ENCODE assay signal across 7 cellular contexts in the genomic region with DNA sequence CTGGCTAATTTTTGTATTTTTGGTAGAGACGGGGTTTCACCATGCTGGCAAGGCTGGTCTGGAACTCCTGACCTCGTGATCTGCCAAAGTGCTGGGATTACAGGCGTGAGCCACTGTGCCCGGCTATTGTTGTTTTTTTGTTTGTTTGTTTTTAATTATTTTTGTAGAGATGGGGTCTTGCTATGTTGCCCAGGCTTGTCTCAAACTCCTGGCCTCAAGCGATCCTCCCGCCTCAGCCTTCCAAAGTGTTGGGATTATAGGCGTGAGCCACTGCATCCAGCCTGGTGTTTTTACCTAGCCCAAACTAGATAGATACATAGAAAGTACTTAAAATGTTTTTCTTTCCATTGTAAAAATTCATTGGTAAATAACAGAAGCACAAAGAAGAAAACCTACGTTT. TPM values are rescaled to one million over a fixed set of nuclear protein-coding genes. Genes with fewer than 3 reads are reported as not detected.
A peak's percentile ranks its signal among the peaks of the same experiment; 100 is the strongest.
DNase-seq lines count a peak whose midpoint lies in the region; ATAC-seq and TF ChIP-seq lines count a peak whose summit lies in the region.
"Not testable (repeated sequence)": the region's sequence is repeated elsewhere in the genome, so short reads cannot be mapped to it uniquely, and the experiment has no call there.

No MANE protein-coding gene starts in this region.

- H3K4me3 Mint-ChIP-seq in Calu3 (ENCODE audit: low read depth, unreplicated experiment); T-helper 17 cell; activated naive CD4-positive, alpha-beta T cell treated with anti-CD3 and anti-CD28 coated beads, Interleukin-2, amount 50 U/mL, for 24 hours; chondrocyte (ENCODE audit: unreplicated experiment); naive thymus-derived CD4-positive, alpha-beta T cell; stimulated activated naive CD8-positive, alpha-beta T cell treated with anti-CD3 and anti-CD28 coated beads, Interleukin-15, Interleukin-2, amounts not matched to agents 100 ng/mL and 50 ng/mL, for 24 hours: not testable (repeated sequence)

- not testable (repeated sequence) for H3K9me3 Mint-ChIP-seq in Calu3 (ENCODE audit: low read depth, unreplicated experiment); activated naive CD4-positive, alpha-beta T cell treated with anti-CD3 and anti-CD28 coated beads, Interleukin-2, amount 50 U/mL, for 24 hours; chondrocyte (ENCODE audit: low read depth); naive thymus-derived CD4-positive, alpha-beta T cell; stimulated activated naive CD8-positive, alpha-beta T cell treated with anti-CD3 and anti-CD28 coated beads, Interleukin-15, Interleukin-2, amounts not matched to agents 100 ng/mL and 50 ng/mL, for 24 hours

- H3K36me3 ChIP-seq in gastroesophageal sphincter: peaks cover 0 to 84% of the 10 kb centered on the region in 2 donors
- peaks cover 40 to 88% (median 50%) of the 10 kb centered on the region in 3 experiments for H3K36me3 ChIP-seq in naive thymus-derived CD4-positive, alpha-beta T cell (ENCODE audit: control insufficient read depth in 2 of 3, insufficient read depth in 3 of 3, low read length in 3 of 3)

- not testable (repeated sequence) for TF ChIP-seq POLR2A in gastroesophageal sphincter (IDR thresholded peaks at IDR 0.05)

- H3K36me3 Mint-ChIP-seq in Calu3 (ENCODE audit: insufficient read depth, unreplicated experiment): peaks cover 85% of the 10 kb centered on the region
- not testable (repeated sequence) for H3K36me3 Mint-ChIP-seq in T-helper 17 cell (ENCODE audit: low read depth)
- H3K36me3 Mint-ChIP-seq in activated naive CD4-positive, alpha-beta T cell treated with anti-CD3 and anti-CD28 coated beads, Interleukin-2, amount 50 U/mL, for 24 hours: peaks cover 12% of the 10 kb centered on the region
- H3K36me3 Mint-ChIP-seq in chondrocyte (ENCODE audit: low read depth): peaks cover 38% of the 10 kb centered on the region
- peaks cover 15 to 39% (median 27%) of the 10 kb centered on the region in 5 donors for H3K36me3 Mint-ChIP-seq in naive thymus-derived CD4-positive, alpha-beta T cell
- peaks cover 86% of the 10 kb centered on the region for H3K36me3 Mint-ChIP-seq in stimulated activated naive CD8-positive, alpha-beta T cell treated with anti-CD3 and anti-CD28 coated beads, Interleukin-15, Interleukin-2, amounts not matched to agents 100 ng/mL and 50 ng/mL, for 24 hours (ENCODE audit: low read depth)

- TF ChIP-seq CTCF in Calu3 (IDR thresholded peaks at IDR 0.05; ENCODE audit: unreplicated experiment); chondrocyte (IDR thresholded peaks at IDR 0.05); gastroesophageal sphincter (IDR thresholded peaks at IDR 0.05): not testable (repeated sequence)

- not testable (repeated sequence) for H3K4me3 ChIP-seq in gastroesophageal sphincter; naive thymus-derived CD4-positive, alpha-beta T cell (ENCODE audit: low read length)

- CTCF ChIA-PET in Calu3 (lab: Charles Lee): not testable (repeated sequence)
- CTCF ChIA-PET in naive thymus-derived CD4-positive, alpha-beta T cell (lab: Charles Lee): interaction anchor here (1.6 kb wide), 1 partner anchor 9 kb away, joined by 7 read pairs; no protein-coding TSS in a partner anchor

- ATAC-seq in T-helper 17 cell; gastroesophageal sphincter; naive thymus-derived CD4-positive, alpha-beta T cell: not testable (repeated sequence)

- H3K27ac Mint-ChIP-seq in Calu3 (ENCODE audit: unreplicated experiment): peak overlapping the region; percentile 30
- H3K27ac Mint-ChIP-seq in T-helper 17 cell: peak overlapping the region; percentile 79
- H3K27ac Mint-ChIP-seq in activated naive CD4-positive, alpha-beta T cell treated with anti-CD3 and anti-CD28 coated beads, Interleukin-2, amount 50 U/mL, for 24 hours: peak overlapping the region; percentile 65
- not testable (repeated sequence) for H3K27ac Mint-ChIP-seq in chondrocyte (ENCODE audit: unreplicated experiment)
- H3K27ac Mint-ChIP-seq in naive thymus-derived CD4-positive, alpha-beta T cell: peak overlapping the region in 5 of 9 donors; percentile 8 to 67 (median 62)
- H3K27ac Mint-ChIP-seq in stimulated activated naive CD8-positive, alpha-beta T cell treated with anti-CD3 and anti-CD28 coated beads, Interleukin-15, Interleukin-2, amounts not matched to agents 100 ng/mL and 50 ng/mL, for 24 hours: peak overlapping the region; percentile 49

- TF ChIP-seq EP300 in gastroesophageal sphincter (IDR thresholded peaks at IDR 0.05): not testable (repeated sequence)

- BruUV-seq in Calu3 (replicated peaks; lab: Mats Ljungman, UMichigan): not testable (repeated sequence)

- not testable (repeated sequence) for DNase-seq in Calu3; T-helper 17 cell; naive thymus-derived CD4-positive, alpha-beta T cell
- DNase-seq in chondrocyte (ENCODE audit: low spot score): peak; percentile 14

- H3K27ac ChIP-seq in gastroesophageal sphincter: peak overlapping the region in 3 of 4 donors; percentile 46 to 92 (median 91)
- H3K27ac ChIP-seq in naive thymus-derived CD4-positive, alpha-beta T cell (ENCODE audit: low read depth, low read length): not testable (repeated sequence)

- H3K27me3 Mint-ChIP-seq in Calu3 (ENCODE audit: unreplicated experiment); T-helper 17 cell; activated naive CD4-positive, alpha-beta T cell treated with anti-CD3 and anti-CD28 coated beads, Interleukin-2, amount 50 U/mL, for 24 hours; chondrocyte (ENCODE audit: low read depth); naive thymus-derived CD4-positive, alpha-beta T cell; stimulated activated naive CD8-positive, alpha-beta T cell treated with anti-CD3 and anti-CD28 coated beads, Interleukin-15, Interleukin-2, amounts not matched to agents 100 ng/mL and 50 ng/mL, for 24 hours: not testable (repeated sequence)

- intact Hi-C loops in Calu3 (cut with micrococcal nuclease; ENCODE audit: unreplicated experiment); naive thymus-derived CD4-positive, alpha-beta T cell (cut with micrococcal nuclease): not testable (repeated sequence)

- H3K4me1 ChIP-seq in gastroesophageal sphincter: peaks cover 23 to 81% (median 26%) of the 10 kb centered on the region in 3 donors
- H3K4me1 ChIP-seq in naive thymus-derived CD4-positive, alpha-beta T cell (ENCODE audit: control insufficient read depth in 2 of 2, insufficient read depth in 2 of 2, low read length in 2 of 2): peaks cover 0 to 17% of the 10 kb centered on the region in 2 donors

- not testable (repeated sequence) for H3K9me3 ChIP-seq in T-helper 17 cell (ENCODE audit: control insufficient read depth, low read length, poor library complexity, severe bottlenecking); gastroesophageal sphincter; naive thymus-derived CD4-positive, alpha-beta T cell (ENCODE audit: control insufficient read depth in 2 of 3, low read length in 3 of 3)

- H3K27me3 ChIP-seq in gastroesophageal sphincter; naive thymus-derived CD4-positive, alpha-beta T cell (ENCODE audit: control insufficient read depth in 2 of 2, insufficient read depth in 2 of 2, low read length in 2 of 2): not testable (repeated sequence)

- POLR2A ChIA-PET in naive thymus-derived CD4-positive, alpha-beta T cell (lab: Charles Lee): interaction anchor here (1.9 kb wide), 1 partner anchor 11 kb away, joined by 5 read pairs; the partner anchor contains the start of gene VDAC2

- peaks cover 62% of the 10 kb centered on the region for H3K4me1 Mint-ChIP-seq in Calu3 (ENCODE audit: low read depth, unreplicated experiment)
- peaks cover 33% of the 10 kb centered on the region for H3K4me1 Mint-ChIP-seq in T-helper 17 cell
- peaks cover 58% of the 10 kb centered on the region for H3K4me1 Mint-ChIP-seq in activated naive CD4-positive, alpha-beta T cell treated with anti-CD3 and anti-CD28 coated beads, Interleukin-2, amount 50 U/mL, for 24 hours
- H3K4me1 Mint-ChIP-seq in chondrocyte (ENCODE audit: low read depth): peaks cover 47% of the 10 kb centered on the region
- peaks cover 20 to 64% (median 57%) of the 10 kb centered on the region in 7 donors for H3K4me1 Mint-ChIP-seq in naive thymus-derived CD4-positive, alpha-beta T cell
- H3K4me1 Mint-ChIP-seq in stimulated activated naive CD8-positive, alpha-beta T cell treated with anti-CD3 and anti-CD28 coated beads, Interleukin-15, Interleukin-2, amounts not matched to agents 100 ng/mL and 50 ng/mL, for 24 hours (ENCODE audit: low read depth): peaks cover 58% of the 10 kb centered on the region

- WGBS in gastroesophageal sphincter (ENCODE audit: low coverage in 1 of 2), 2 donors: 85 to 89% methylated on average over 7 to 8 of the region's 8 CpGs

RNA-seq across cellular contexts. Expression of gene VDAC2, which starts 10.9 kb away (rescaled TPM):
- 243 and 254 TPM in 2 replicates for total RNA-seq in Calu3 (2022)
- 100 to 1,000 TPM; 109 to 117 TPM for total RNA-seq in T-helper 17 cell
- total RNA-seq in chondrocyte: 142 to 161 TPM (median 155 TPM) in 3 replicates
- total RNA-seq in gastroesophageal sphincter: 100 to 1,000 TPM; 199 to 283 (median 249) TPM
- 100 to 1,000 TPM in 3 of 5 experiments, 10 to 100 TPM in 2; 82.8 to 138 (median 121) TPM for total RNA-seq in naive thymus-derived CD4-positive, alpha-beta T cell
- 100 to 1,000 TPM; 170 to 193 TPM for polyA plus RNA-seq in naive thymus-derived CD4-positive, alpha-beta T cell

RNA-seq across cellular contexts. Expression of gene COMTD1, which starts 14.3 kb away (rescaled TPM):
- total RNA-seq in Calu3 (2022) (52.4 and 67.6 TPM in 2 replicates), T-helper 17 cell (10 to 100 TPM; 18.1 to 23.8 TPM), chondrocyte (12.8 to 15.7 TPM (median 13.2 TPM) in 3 replicates), gastroesophageal sphincter (10 to 100 TPM; 15.3 to 25.8 (median 21.6) TPM)
- 10 to 100 TPM; 10.1 to 29.2 (median 15.8) TPM for total RNA-seq in naive thymus-derived CD4-positive, alpha-beta T cell
- 10 to 100 TPM in 1 of 2 donors, 1 to 10 TPM in 1; 8.8 to 14.8 TPM for polyA plus RNA-seq in naive thymus-derived CD4-positive, alpha-beta T cell
